ENCODE assay signal across 8 cellular contexts in the genomic region with DNA sequence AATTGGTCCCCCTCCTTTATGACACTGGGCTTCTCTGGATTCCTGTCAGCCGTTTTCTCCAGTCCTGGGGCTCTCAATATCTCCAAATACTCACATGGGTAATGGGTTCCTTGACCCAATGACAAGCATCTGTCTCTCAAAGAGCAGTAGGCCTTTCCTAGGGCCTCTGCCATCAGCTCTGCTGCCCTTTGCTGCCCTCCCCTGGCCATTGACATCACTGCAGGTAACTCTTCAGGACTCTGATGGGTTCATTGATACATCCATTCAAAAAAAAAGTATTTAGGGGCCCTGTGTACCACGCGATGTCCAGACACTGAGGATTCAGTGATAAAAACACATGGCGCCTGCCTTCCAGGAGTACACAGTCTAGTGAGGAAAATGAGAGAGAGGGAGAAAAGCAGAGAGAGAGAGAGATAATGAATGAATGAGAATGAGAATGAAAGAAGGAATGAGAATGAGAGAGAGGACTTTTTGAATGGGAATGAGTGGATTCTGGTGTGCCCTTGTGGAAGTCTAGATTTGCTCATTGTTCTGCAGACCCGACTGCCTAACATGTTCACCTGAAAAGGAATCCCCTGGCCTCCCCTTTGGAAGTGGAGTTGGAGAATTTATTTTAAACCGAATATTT. TPM values are rescaled to one million over a fixed set of nuclear protein-coding genes. Genes with fewer than 3 reads are reported as not detected.
DNase-seq lines count a peak whose midpoint lies in the region; ATAC-seq and TF ChIP-seq lines count a peak whose summit lies in the region.

No MANE protein-coding gene starts in this region.

- no peaks in the 10 kb centered on the region for H3K36me3 Mint-ChIP-seq in activated T-cell treated with anti-CD3 and anti-CD28 coated beads, Interleukin-2, amount 50 U/mL, for 72 hours (ENCODE audit: insufficient read depth in 2 of 2)

- H3K4me3 Mint-ChIP-seq in activated T-cell treated with anti-CD3 and anti-CD28 coated beads, Interleukin-2, amount 50 U/mL, for 72 hours = no peak overlapping the region

- no peaks in the 10 kb centered on the region for H3K4me1 ChIP-seq in suprapubic skin

- no peak for TF ChIP-seq EP300 in suprapubic skin (IDR thresholded peaks at IDR 0.05)

- no peaks in the 10 kb centered on the region for H3K27me3 ChIP-seq in suprapubic skin

- DNase-seq in COLO829 (ENCODE audit: low spot score) (peak; percentile 80), OCI-M2 (lab: John Stamatoyannopoulos, UW; ENCODE audit: unreplicated experiment) (peak; percentile 1), fibroblast of the conjunctiva (ENCODE audit: low read depth) (peak; percentile 31), nucleus accumbens (lab: John Stamatoyannopoulos, UW) (peak in 50 of 56 donors; percentile 5 to 90 (median 54)), suprapubic skin (ENCODE audit: low spot score in 2 of 2) (peak in 1 of 2 donors; percentile 79)
- DNase-seq in activated T-cell treated with anti-CD3 and anti-CD28 coated beads, Interleukin-2, amount 50 U/mL, for 72 hours = peak; percentile 70 to 79

- no peaks in the 10 kb centered on the region for H3K36me3 ChIP-seq in suprapubic skin

- ATAC-seq in GM19328 (IDR thresholded peaks at IDR 0.05; ENCODE audit: unreplicated experiment) (peak; percentile 80), HG03378 (IDR thresholded peaks at IDR 0.05; ENCODE audit: unreplicated experiment) (peak; percentile 91)
- ATAC-seq in activated T-cell treated with anti-CD3 and anti-CD28 coated beads, Interleukin-2, amount 50 U/mL, for 72 hours (replicated peaks in 1 of 2) = peak; percentile 68 to 69

- H3K9me3 Mint-ChIP-seq in activated T-cell treated with anti-CD3 and anti-CD28 coated beads, Interleukin-2, amount 50 U/mL, for 72 hours = no peaks in the 10 kb centered on the region

- no peak for TF ChIP-seq POLR2A in suprapubic skin (IDR thresholded peaks at IDR 0.05)

- H3K27ac Mint-ChIP-seq in activated T-cell treated with anti-CD3 and anti-CD28 coated beads, Interleukin-2, amount 50 U/mL, for 72 hours = no peak overlapping the region

- TF ChIP-seq CTCF in suprapubic skin (IDR thresholded peaks at IDR 0.05) = peak; percentile 47 to 86

- no peaks in the 10 kb centered on the region for H3K27me3 Mint-ChIP-seq in activated T-cell treated with anti-CD3 and anti-CD28 coated beads, Interleukin-2, amount 50 U/mL, for 72 hours (ENCODE audit: low read depth)

- H3K4me1 Mint-ChIP-seq in activated T-cell treated with anti-CD3 and anti-CD28 coated beads, Interleukin-2, amount 50 U/mL, for 72 hours (ENCODE audit: low read depth) = no peaks in the 10 kb centered on the region

- 38% methylated on average over 6 of the region's 6 CpGs for WGBS in suprapubic skin

- no peak overlapping the region for H3K4me3 ChIP-seq in suprapubic skin

- H3K27ac ChIP-seq in suprapubic skin = no peak overlapping the region

- H3K9me3 ChIP-seq in suprapubic skin = no peaks in the 10 kb centered on the region

RNA-seq across cellular contexts. Expression of a gene that starts 42.6 kb away (rescaled TPM):
- total RNA-seq in activated T-cell treated with anti-CD3 and anti-CD28 coated beads, Interleukin-2, amount 50 U/mL, for 72 hours = not detected
- total RNA-seq in suprapubic skin = 1 to 10 TPM; 1.2 to 5.3 (median 2.2) TPM
